Comparison of ENCODE assay signal across 1 cellular context in the genomic region with DNA sequence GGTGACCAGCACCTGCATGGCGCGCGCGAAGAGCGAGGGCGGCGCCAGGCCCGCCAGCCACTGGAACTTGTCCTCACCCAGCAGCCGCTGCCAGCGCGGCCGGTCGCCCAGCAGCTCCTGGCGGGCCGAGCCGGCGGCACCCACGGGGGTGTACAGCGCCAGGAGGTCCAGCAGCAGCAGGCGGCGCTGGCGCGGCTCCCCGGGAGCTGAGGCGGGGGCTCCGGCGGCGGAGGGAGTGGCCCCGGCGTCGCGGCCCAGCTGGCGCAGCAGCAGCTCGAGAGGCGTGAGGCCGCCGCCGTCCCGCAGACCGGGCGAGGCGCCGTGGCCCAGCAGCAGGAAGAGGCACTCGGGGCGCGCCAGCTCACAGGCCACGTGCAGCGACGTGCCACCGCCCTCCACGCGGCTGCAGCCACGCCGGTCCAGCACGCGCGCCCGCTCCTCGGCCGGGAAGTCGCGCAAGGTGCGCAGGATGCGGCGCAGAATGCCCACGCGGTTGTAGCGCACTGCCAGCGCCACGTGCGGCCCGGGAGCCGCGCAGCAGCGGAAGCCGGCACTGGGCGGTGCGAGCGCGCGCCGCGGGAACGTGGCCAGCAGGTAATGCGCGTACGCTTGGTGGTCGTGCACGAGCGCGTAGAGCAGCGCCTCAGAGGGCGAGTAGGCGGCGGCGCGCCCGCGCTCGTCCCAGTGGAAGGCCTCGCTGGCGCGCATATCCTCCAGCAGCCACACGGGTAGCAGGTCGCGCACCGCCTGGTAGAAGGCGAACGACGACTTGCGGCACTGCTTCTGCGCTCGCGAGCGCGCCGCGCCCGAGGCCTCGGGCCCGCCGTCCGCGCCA.
TF ChIP-seq lines count a peak whose summit lies in the region.

No MANE protein-coding gene starts in this region.

TF ChIP-seq in GM23338, 12 proteins besides CTCF, POLR2A, EP300 and RAD21:
- no peak for TF ChIP-seq STAT1 (IDR thresholded peaks at IDR 0.05; ENCODE audit: unreplicated experiment)
- no peak for TF ChIP-seq EZH2phosphoT487 (IDR thresholded peaks at IDR 0.05; ENCODE audit: unreplicated experiment)
- TF ChIP-seq, protein P1, sequence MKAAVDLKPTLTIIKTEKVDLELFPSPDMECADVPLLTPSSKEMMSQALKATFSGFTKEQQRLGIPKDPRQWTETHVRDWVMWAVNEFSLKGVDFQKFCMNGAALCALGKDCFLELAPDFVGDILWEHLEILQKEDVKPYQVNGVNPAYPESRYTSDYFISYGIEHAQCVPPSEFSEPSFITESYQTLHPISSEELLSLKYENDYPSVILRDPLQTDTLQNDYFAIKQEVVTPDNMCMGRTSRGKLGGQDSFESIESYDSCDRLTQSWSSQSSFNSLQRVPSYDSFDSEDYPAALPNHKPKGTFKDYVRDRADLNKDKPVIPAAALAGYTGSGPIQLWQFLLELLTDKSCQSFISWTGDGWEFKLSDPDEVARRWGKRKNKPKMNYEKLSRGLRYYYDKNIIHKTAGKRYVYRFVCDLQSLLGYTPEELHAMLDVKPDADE (IDR thresholded peaks at IDR 0.05), result no peak
- no peak for TF ChIP-seq ZNF331 (CRISPR knock-in tag; IDR thresholded peaks at IDR 0.05; ENCODE audit: low read depth)
- TF ChIP-seq, protein P2, sequence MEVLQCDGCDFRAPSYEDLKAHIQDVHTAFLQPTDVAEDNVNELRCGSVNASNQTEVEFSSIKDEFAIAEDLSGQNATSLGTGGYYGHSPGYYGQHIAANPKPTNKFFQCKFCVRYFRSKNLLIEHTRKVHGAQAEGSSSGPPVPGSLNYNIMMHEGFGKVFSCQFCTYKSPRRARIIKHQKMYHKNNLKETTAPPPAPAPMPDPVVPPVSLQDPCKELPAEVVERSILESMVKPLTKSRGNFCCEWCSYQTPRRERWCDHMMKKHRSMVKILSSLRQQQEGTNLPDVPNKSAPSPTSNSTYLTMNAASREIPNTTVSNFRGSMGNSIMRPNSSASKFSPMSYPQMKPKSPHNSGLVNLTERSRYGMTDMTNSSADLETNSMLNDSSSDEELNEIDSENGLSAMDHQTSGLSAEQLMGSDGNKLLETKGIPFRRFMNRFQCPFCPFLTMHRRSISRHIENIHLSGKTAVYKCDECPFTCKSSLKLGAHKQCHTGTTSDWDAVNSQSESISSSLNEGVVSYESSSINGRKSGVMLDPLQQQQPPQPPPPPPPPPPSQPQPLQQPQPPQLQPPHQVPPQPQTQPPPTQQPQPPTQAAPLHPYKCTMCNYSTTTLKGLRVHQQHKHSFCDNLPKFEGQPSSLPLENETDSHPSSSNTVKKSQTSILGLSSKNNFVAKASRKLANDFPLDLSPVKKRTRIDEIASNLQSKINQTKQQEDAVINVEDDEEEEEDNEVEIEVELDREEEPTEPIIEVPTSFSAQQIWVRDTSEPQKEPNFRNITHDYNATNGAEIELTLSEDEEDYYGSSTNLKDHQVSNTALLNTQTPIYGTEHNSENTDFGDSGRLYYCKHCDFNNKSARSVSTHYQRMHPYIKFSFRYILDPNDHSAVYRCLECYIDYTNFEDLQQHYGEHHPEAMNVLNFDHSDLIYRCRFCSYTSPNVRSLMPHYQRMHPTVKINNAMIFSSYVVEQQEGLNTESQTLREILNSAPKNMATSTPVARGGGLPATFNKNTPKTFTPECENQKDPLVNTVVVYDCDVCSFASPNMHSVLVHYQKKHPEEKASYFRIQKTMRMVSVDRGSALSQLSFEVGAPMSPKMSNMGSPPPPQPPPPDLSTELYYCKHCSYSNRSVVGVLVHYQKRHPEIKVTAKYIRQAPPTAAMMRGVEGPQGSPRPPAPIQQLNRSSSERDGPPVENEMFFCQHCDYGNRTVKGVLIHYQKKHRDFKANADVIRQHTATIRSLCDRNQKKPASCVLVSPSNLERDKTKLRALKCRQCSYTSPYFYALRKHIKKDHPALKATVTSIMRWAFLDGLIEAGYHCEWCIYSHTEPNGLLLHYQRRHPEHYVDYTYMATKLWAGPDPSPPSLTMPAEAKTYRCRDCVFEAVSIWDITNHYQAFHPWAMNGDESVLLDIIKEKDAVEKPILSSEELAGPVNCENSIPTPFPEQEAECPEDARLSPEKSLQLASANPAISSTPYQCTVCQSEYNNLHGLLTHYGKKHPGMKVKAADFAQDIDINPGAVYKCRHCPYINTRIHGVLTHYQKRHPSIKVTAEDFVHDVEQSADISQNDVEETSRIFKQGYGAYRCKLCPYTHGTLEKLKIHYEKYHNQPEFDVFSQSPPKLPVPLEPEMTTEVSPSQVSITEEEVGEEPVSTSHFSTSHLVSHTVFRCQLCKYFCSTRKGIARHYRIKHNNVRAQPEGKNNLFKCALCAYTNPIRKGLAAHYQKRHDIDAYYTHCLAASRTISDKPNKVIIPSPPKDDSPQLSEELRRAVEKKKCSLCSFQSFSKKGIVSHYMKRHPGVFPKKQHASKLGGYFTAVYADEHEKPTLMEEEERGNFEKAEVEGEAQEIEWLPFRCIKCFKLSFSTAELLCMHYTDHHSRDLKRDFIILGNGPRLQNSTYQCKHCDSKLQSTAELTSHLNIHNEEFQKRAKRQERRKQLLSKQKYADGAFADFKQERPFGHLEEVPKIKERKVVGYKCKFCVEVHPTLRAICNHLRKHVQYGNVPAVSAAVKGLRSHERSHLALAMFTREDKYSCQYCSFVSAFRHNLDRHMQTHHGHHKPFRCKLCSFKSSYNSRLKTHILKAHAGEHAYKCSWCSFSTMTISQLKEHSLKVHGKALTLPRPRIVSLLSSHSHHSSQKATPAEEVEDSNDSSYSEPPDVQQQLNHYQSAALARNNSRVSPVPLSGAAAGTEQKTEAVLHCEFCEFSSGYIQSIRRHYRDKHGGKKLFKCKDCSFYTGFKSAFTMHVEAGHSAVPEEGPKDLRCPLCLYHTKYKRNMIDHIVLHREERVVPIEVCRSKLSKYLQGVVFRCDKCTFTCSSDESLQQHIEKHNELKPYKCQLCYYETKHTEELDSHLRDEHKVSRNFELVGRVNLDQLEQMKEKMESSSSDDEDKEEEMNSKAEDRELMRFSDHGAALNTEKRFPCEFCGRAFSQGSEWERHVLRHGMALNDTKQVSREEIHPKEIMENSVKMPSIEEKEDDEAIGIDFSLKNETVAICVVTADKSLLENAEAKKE (CRISPR knock-in tag; IDR thresholded peaks at IDR 0.05), result no peak
- no peak for TF ChIP-seq CREB1 (CRISPR knock-in tag; IDR thresholded peaks at IDR 0.05; ENCODE audit: low read depth)
- TF ChIP-seq, protein P3, sequence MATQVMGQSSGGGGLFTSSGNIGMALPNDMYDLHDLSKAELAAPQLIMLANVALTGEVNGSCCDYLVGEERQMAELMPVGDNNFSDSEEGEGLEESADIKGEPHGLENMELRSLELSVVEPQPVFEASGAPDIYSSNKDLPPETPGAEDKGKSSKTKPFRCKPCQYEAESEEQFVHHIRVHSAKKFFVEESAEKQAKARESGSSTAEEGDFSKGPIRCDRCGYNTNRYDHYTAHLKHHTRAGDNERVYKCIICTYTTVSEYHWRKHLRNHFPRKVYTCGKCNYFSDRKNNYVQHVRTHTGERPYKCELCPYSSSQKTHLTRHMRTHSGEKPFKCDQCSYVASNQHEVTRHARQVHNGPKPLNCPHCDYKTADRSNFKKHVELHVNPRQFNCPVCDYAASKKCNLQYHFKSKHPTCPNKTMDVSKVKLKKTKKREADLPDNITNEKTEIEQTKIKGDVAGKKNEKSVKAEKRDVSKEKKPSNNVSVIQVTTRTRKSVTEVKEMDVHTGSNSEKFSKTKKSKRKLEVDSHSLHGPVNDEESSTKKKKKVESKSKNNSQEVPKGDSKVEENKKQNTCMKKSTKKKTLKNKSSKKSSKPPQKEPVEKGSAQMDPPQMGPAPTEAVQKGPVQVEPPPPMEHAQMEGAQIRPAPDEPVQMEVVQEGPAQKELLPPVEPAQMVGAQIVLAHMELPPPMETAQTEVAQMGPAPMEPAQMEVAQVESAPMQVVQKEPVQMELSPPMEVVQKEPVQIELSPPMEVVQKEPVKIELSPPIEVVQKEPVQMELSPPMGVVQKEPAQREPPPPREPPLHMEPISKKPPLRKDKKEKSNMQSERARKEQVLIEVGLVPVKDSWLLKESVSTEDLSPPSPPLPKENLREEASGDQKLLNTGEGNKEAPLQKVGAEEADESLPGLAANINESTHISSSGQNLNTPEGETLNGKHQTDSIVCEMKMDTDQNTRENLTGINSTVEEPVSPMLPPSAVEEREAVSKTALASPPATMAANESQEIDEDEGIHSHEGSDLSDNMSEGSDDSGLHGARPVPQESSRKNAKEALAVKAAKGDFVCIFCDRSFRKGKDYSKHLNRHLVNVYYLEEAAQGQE (IDR thresholded peaks at IDR 0.05; ENCODE audit: unreplicated experiment), result no peak
- no peak for TF ChIP-seq NANOG (IDR thresholded peaks at IDR 0.05; ENCODE audit: borderline replicate concordance)
- TF ChIP-seq POLR2AphosphoS5 (IDR thresholded peaks at IDR 0.05; ENCODE audit: low read depth), result no peak
TF ChIP-seq in GM23338: peak in this region for 0.
